In genomic region chr7:98180751-98181150, GRCh38 we compare ENCODE assay signal across 11 cellular contexts. TPM values are rescaled to one million over a fixed set of nuclear protein-coding genes. Genes with fewer than 3 reads are reported as not detected.
"Had no signal": no experiment of that assay in that cellular context is flagged by ENCODE, and none has a peak within 500 bp of the region (broad histone marks: within the 10 kb centered on the region; RNA-seq: fewer than 3 reads in every experiment).

No MANE protein-coding gene starts in this region.

- FAIRE-seq: HepG2 had no signal

- H2AFZ ChIP-seq: GM23248 had no signal

- H3K9me3 ChIP-seq: HAP-1 had no signal

- H3K27ac ChIP-seq: GM23248, HL-60 had no signal

- H3K4me3 ChIP-seq: GM23248, HAP-1 had no signal

- DNase-seq: GM23248, GOT3, H7, HFFc6, KG1 had no signal

- ATAC-seq: HCT116, HepG2 had no signal

- H3K9ac ChIP-seq: GM23248 had no signal

RNA-seq across cellular contexts. Expression of gene BHLHA15, which starts 30.5 kb away (rescaled TPM):
- total RNA-seq: GM23248, H4, HT1080 had no signal
- polyA plus RNA-seq: GM23248 had no signal
